In genomic region chr3:128340198-128340903, GRCh38 we compare ENCODE assay signal across 16 cellular contexts.
DNase-seq lines count a peak whose midpoint lies in the region; ATAC-seq and TF ChIP-seq lines count a peak whose summit lies in the region.
"Had no signal": no experiment of that assay in that cellular context is flagged by ENCODE, and none has a peak within 500 bp of the region (broad histone marks: within the 10 kb centered on the region; RNA-seq: fewer than 3 reads in every experiment).

No MANE protein-coding gene starts in this region.

- H3K4me1 Mint-ChIP-seq in stimulated activated effector memory CD8-positive, alpha-beta T cell treated with anti-CD3 and anti-CD28 coated beads, Interleukin-12 subunit alpha, Interleukin-12 subunit beta, amount 100 ng/mL, for 72 hours: peaks cover 13% of the 10 kb centered on the region

- DNase-seq in myocyte (ENCODE audit: low read depth) (peak; percentile 65), NCI-H1105 (lab: John Stamatoyannopoulos, UW) (no peak)
- no peak for DNase-seq in stimulated activated effector memory CD8-positive, alpha-beta T cell treated with anti-CD3 and anti-CD28 coated beads, Interleukin-12 subunit alpha, Interleukin-12 subunit beta, amount 100 ng/mL, for 72 hours (ENCODE audit: low spot score in 2 of 2)
- DNase-seq: DMS79 treated with DMSO at 0.1 percent for 48 hours, NCI-H1436, NCI-H2029, NCI-H2171, NCI-H526 had no signal

- no peak overlapping the region for H3K4me3 Mint-ChIP-seq in stimulated activated effector memory CD8-positive, alpha-beta T cell treated with anti-CD3 and anti-CD28 coated beads, Interleukin-12 subunit alpha, Interleukin-12 subunit beta, amount 100 ng/mL, for 72 hours

- H3K27ac ChIP-seq in C4-2B (peak overlapping the region; percentile 87), VCaP (peak overlapping the region; percentile 99)
- H3K27ac ChIP-seq: BLaER1 treated with 17β-estradiol and CSF1 and Interleukin-3, amounts not matched to agents 10 nM and 100 nM; KMS-11; PC-9; RWPE1 had no signal

- no peak for ATAC-seq in stimulated activated effector memory CD8-positive, alpha-beta T cell treated with anti-CD3 and anti-CD28 coated beads, Interleukin-12 subunit alpha, Interleukin-12 subunit beta, amount 100 ng/mL, for 72 hours
- ATAC-seq in HG02870 (IDR thresholded peaks at IDR 0.05; ENCODE audit: unreplicated experiment): no peak
- no peak for ATAC-seq in activated CD4-positive, CD25-positive, alpha-beta regulatory T cell treated with anti-CD3 and anti-CD28 coated beads, Interleukin-2, amount 50 U/mL, for 24 hours

- H3K27ac Mint-ChIP-seq in stimulated activated effector memory CD8-positive, alpha-beta T cell treated with anti-CD3 and anti-CD28 coated beads, Interleukin-12 subunit alpha, Interleukin-12 subunit beta, amount 100 ng/mL, for 72 hours: peak overlapping the region; percentile 60

- TF ChIP-seq CTCF in C4-2B (conservative IDR thresholded peaks at IDR 0.05) (no peak), VCaP (conservative IDR thresholded peaks at IDR 0.05) (no peak)

- peaks cover 9% of the 10 kb centered on the region for H3K36me3 Mint-ChIP-seq in stimulated activated effector memory CD8-positive, alpha-beta T cell treated with anti-CD3 and anti-CD28 coated beads, Interleukin-12 subunit alpha, Interleukin-12 subunit beta, amount 100 ng/mL, for 72 hours

- H3K9me3 Mint-ChIP-seq in stimulated activated effector memory CD8-positive, alpha-beta T cell treated with anti-CD3 and anti-CD28 coated beads, Interleukin-12 subunit alpha, Interleukin-12 subunit beta, amount 100 ng/mL, for 72 hours: no peaks in the 10 kb centered on the region
